In genomic region chr19:7677664-7678311, GRCh38 we compare ENCODE assay signal across 2 cellular contexts.
TF ChIP-seq lines count a peak whose summit lies in the region.

No MANE protein-coding gene starts in this region.

TF ChIP-seq in IMR-90, 13 proteins besides CTCF, POLR2A, EP300 and RAD21:
- no peak for TF ChIP-seq FOS (IDR thresholded peaks at IDR 0.05; ENCODE audit: low read depth, low read length)
- no peak for TF ChIP-seq CEBPB (IDR thresholded peaks at IDR 0.05; ENCODE audit: low read depth, low read length)
- TF ChIP-seq USF2 (IDR thresholded peaks at IDR 0.05; ENCODE audit: low read depth, low read length): no peak
- no peak for TF ChIP-seq BHLHE40 (IDR thresholded peaks at IDR 0.05; ENCODE audit: low read depth, low read length)
- TF ChIP-seq MAFK (IDR thresholded peaks at IDR 0.05; ENCODE audit: low read depth, low read length): no peak
- TF ChIP-seq MAZ (IDR thresholded peaks at IDR 0.05; ENCODE audit: borderline replicate concordance, low read depth, low read length): no peak
- no peak for TF ChIP-seq MXI1 (IDR thresholded peaks at IDR 0.05; ENCODE audit: borderline replicate concordance, low read depth, low read length)
- TF ChIP-seq CHD1 (IDR thresholded peaks at IDR 0.05; ENCODE audit: low read depth, low read length): no peak
- TF ChIP-seq ELK1 (IDR thresholded peaks at IDR 0.05; ENCODE audit: borderline replicate concordance, low read depth, low read length): no peak
- TF ChIP-seq SMC3 (IDR thresholded peaks at IDR 0.05; ENCODE audit: low read depth, low read length): no peak
- no peak for TF ChIP-seq RCOR1 (IDR thresholded peaks at IDR 0.05; ENCODE audit: insufficient replicate concordance, low read length)
- no peak for TF ChIP-seq NFE2L2 (IDR thresholded peaks at IDR 0.05; ENCODE audit: low read depth, low read length)
- TF ChIP-seq RFX5 (IDR thresholded peaks at IDR 0.05; ENCODE audit: low read depth, low read length): no peak

TF ChIP-seq in GM23338, 12 proteins besides CTCF, POLR2A, EP300 and RAD21:
- no peak for TF ChIP-seq STAT1 (IDR thresholded peaks at IDR 0.05; ENCODE audit: unreplicated experiment)
- TF ChIP-seq JUNB (IDR thresholded peaks at IDR 0.05; ENCODE audit: unreplicated experiment): no peak
- TF ChIP-seq, protein P1, sequence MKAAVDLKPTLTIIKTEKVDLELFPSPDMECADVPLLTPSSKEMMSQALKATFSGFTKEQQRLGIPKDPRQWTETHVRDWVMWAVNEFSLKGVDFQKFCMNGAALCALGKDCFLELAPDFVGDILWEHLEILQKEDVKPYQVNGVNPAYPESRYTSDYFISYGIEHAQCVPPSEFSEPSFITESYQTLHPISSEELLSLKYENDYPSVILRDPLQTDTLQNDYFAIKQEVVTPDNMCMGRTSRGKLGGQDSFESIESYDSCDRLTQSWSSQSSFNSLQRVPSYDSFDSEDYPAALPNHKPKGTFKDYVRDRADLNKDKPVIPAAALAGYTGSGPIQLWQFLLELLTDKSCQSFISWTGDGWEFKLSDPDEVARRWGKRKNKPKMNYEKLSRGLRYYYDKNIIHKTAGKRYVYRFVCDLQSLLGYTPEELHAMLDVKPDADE (IDR thresholded peaks at IDR 0.05): no peak
- no peak for TF ChIP-seq ZNF114 (CRISPR knock-in tag; IDR thresholded peaks at IDR 0.05)
